Comparison of ENCODE assay signal across 36 cellular contexts in the genomic region with DNA sequence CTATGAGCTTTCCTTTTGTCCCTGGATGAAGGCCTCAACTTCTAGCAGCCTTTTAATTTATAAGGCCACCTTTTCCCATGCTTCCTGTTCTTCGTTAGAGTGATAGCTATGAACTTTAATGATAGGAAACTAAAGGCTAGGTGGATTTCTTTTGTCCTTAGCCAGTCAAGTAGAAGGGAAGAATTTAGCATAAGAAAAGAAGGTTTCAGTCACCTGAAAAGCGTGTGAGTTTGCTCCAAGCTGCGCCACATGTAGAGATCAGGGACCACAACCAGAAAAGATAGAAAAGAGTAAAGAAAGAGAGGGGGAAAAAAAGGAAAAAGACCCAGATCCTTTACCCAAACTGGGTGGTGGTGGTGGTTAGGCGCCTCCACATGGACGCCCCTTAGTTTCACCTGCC. TPM values are rescaled to one million over a fixed set of nuclear protein-coding genes. Genes with fewer than 3 reads are reported as not detected.
"Had no signal": no experiment of that assay in that cellular context is flagged by ENCODE, and none has a peak within 500 bp of the region (broad histone marks: within the 10 kb centered on the region; RNA-seq: fewer than 3 reads in every experiment).

No MANE protein-coding gene starts in this region.

- H3K4me1 ChIP-seq: ascending aorta, body of pancreas, breast epithelium, Peyer's patch, SJSA1 had no signal

- H3K4me3 ChIP-seq: ascending aorta, body of pancreas, breast epithelium, MG63, Peyer's patch, SJSA1 had no signal

- H3K27me3 ChIP-seq: ascending aorta, MG63, Peyer's patch, SJSA1 had no signal

- DNase-seq: activated CD4-positive, alpha-beta T cell treated with anti-CD3 and anti-CD28 coated beads for 36 hours; activated CD4-positive, alpha-beta T cell treated with anti-CD3 and anti-CD28 coated beads, Interleukin-2, amount 10 ng/mL, durations not matched to agents 7 days and 5 days; activated CD4-positive, alpha-beta T cell treated with anti-CD3 and anti-CD28 coated beads, Interleukin-2, amount 50 U/mL, for 48 hours; activated CD8-positive, alpha-beta T cell treated with anti-CD3 and anti-CD28 coated beads, Interleukin-2, amount 10 ng/mL, durations not matched to agents 7 days and 5 days; activated gamma-delta T cell; activated naive CD4-positive, alpha-beta T cell treated with Interleukin-2 at 50 U/mL for 16 hours; activated naive CD8-positive, alpha-beta T cell treated with anti-CD3 and anti-CD28 coated beads, Interleukin-2, amount 10 ng/mL, durations not matched to agents 7 days and 5 days; activated T-cell treated with anti-CD3 and anti-CD28 coated beads, Interleukin-2, amount 50 U/mL, for 24 hours; amygdala; body of pancreas; MG63; NCI-H1048; NCI-H1105 treated with DMSO at 0.1 percent for 48 hours; NCI-H1436; NCI-H1694; NCI-H1930; NCI-H2171; NCI-H510A; NCI-H526; NCI-H748 treated with DMSO at 0.1 percent for 48 hours; NK-92 treated with Interleukin-12 subunit alpha and Interleukin-12 subunit beta, amount 100 ng/mL, for 24 hours; PC-3; Peyer's patch; RPMI8226; SHP77 treated with DMSO at 0.1 percent for 48 hours; SK-N-SH had no signal

- H3K9me3 Mint-ChIP-seq: activated CD4-positive, alpha-beta T cell treated with anti-CD3 and anti-CD28 coated beads, Interleukin-2, amount 10 ng/mL, durations not matched to agents 7 days and 5 days; activated naive CD4-positive, alpha-beta T cell treated with anti-CD3 and anti-CD28 coated beads, Interleukin-2, amount 50 U/mL, for 24 hours; activated naive CD8-positive, alpha-beta T cell treated with anti-CD3 and anti-CD28 coated beads, Interleukin-2, amount 10 ng/mL, durations not matched to agents 7 days and 5 days; activated T-cell treated with anti-CD3 and anti-CD28 coated beads, Interleukin-2, amount 50 U/mL, for 24 hours; activated T-helper 2 cell treated with anti-CD3 and anti-CD28 coated beads, Interferon-gamma antibody, Interleukin-2, Interleukin-4, amounts not matched to agents 10 μg/mL and 5 μg/mL and 100 μg/mL, durations not matched to agents 14 hours and 24 hours and 36 hours; T-helper 1 cell treated with Interleukin-12 subunit alpha and Interleukin-12 subunit beta and Interleukin-4 antibody, amounts not matched to agents 30 μg/mL and 1 μg/mL, for 36 hours; T-helper 2 cell treated with Interferon-gamma antibody and Interleukin-4, amounts not matched to agents 5 μg/mL and 100 μg/mL, for 36 hours had no signal

- H3K9ac ChIP-seq: SK-N-SH had no signal

- H3K27ac ChIP-seq: ascending aorta, body of pancreas, breast epithelium, Peyer's patch, SJSA1 had no signal

- H3K27ac Mint-ChIP-seq: activated CD4-positive, alpha-beta T cell treated with anti-CD3 and anti-CD28 coated beads for 36 hours; activated CD4-positive, alpha-beta T cell treated with anti-CD3 and anti-CD28 coated beads, Interleukin-2, amount 10 ng/mL, durations not matched to agents 7 days and 5 days; activated CD8-positive, alpha-beta T cell treated with anti-CD3 and anti-CD28 coated beads, Interleukin-2, amount 10 ng/mL, durations not matched to agents 7 days and 5 days; activated naive CD4-positive, alpha-beta T cell treated with anti-CD3 and anti-CD28 coated beads, Interleukin-2, amount 50 U/mL, for 24 hours; activated naive CD8-positive, alpha-beta T cell treated with anti-CD3 and anti-CD28 coated beads, Interleukin-2, amount 10 ng/mL, durations not matched to agents 7 days and 5 days; activated T-cell treated with anti-CD3 and anti-CD28 coated beads, Interleukin-2, amount 50 U/mL, for 24 hours; activated T-helper 2 cell treated with anti-CD3 and anti-CD28 coated beads, Interferon-gamma antibody, Interleukin-2, Interleukin-4, amounts not matched to agents 10 μg/mL and 5 μg/mL and 100 μg/mL, durations not matched to agents 14 hours and 24 hours and 36 hours; T-helper 1 cell treated with Interleukin-12 subunit alpha and Interleukin-12 subunit beta and Interleukin-4 antibody, amounts not matched to agents 30 μg/mL and 1 μg/mL, for 36 hours; T-helper 2 cell treated with Interferon-gamma antibody and Interleukin-4, amounts not matched to agents 5 μg/mL and 100 μg/mL, for 36 hours had no signal

- H3K36me3 Mint-ChIP-seq: activated naive CD4-positive, alpha-beta T cell treated with anti-CD3 and anti-CD28 coated beads, Interleukin-2, amount 50 U/mL, for 24 hours; activated naive CD8-positive, alpha-beta T cell treated with anti-CD3 and anti-CD28 coated beads, Interleukin-2, amount 10 ng/mL, durations not matched to agents 7 days and 5 days had no signal

- H3K4me3 Mint-ChIP-seq: activated CD4-positive, alpha-beta T cell treated with anti-CD3 and anti-CD28 coated beads for 36 hours; activated CD4-positive, alpha-beta T cell treated with anti-CD3 and anti-CD28 coated beads, Interleukin-2, amount 10 ng/mL, durations not matched to agents 7 days and 5 days; activated CD8-positive, alpha-beta T cell treated with anti-CD3 and anti-CD28 coated beads, Interleukin-2, amount 10 ng/mL, durations not matched to agents 7 days and 5 days; activated naive CD4-positive, alpha-beta T cell treated with anti-CD3 and anti-CD28 coated beads, Interleukin-2, amount 50 U/mL, for 24 hours; activated naive CD8-positive, alpha-beta T cell treated with anti-CD3 and anti-CD28 coated beads, Interleukin-2, amount 10 ng/mL, durations not matched to agents 7 days and 5 days; activated T-cell treated with anti-CD3 and anti-CD28 coated beads, Interleukin-2, amount 50 U/mL, for 24 hours; T-helper 1 cell treated with Interleukin-12 subunit alpha and Interleukin-12 subunit beta and Interleukin-4 antibody, amounts not matched to agents 30 μg/mL and 1 μg/mL, for 36 hours; T-helper 2 cell treated with Interferon-gamma antibody and Interleukin-4, amounts not matched to agents 5 μg/mL and 100 μg/mL, for 36 hours had no signal

- H3K9me3 ChIP-seq: ascending aorta, body of pancreas, MG63, Peyer's patch, SJSA1, SK-N-SH had no signal

- H3K9me2 ChIP-seq: SK-N-SH had no signal

- H3K36me3 ChIP-seq: ascending aorta, breast epithelium, MG63, Peyer's patch, SJSA1 had no signal

- H3K27me3 Mint-ChIP-seq: activated CD4-positive, alpha-beta T cell treated with anti-CD3 and anti-CD28 coated beads for 36 hours; activated CD4-positive, alpha-beta T cell treated with anti-CD3 and anti-CD28 coated beads, Interleukin-2, amount 10 ng/mL, durations not matched to agents 7 days and 5 days; activated naive CD4-positive, alpha-beta T cell treated with anti-CD3 and anti-CD28 coated beads, Interleukin-2, amount 50 U/mL, for 24 hours; activated naive CD8-positive, alpha-beta T cell treated with anti-CD3 and anti-CD28 coated beads, Interleukin-2, amount 10 ng/mL, durations not matched to agents 7 days and 5 days had no signal

- FAIRE-seq: TTC549 had no signal

- H3K4me1 Mint-ChIP-seq: activated CD4-positive, alpha-beta T cell treated with anti-CD3 and anti-CD28 coated beads for 36 hours; activated CD4-positive, alpha-beta T cell treated with anti-CD3 and anti-CD28 coated beads, Interleukin-2, amount 10 ng/mL, durations not matched to agents 7 days and 5 days; activated naive CD4-positive, alpha-beta T cell treated with anti-CD3 and anti-CD28 coated beads, Interleukin-2, amount 50 U/mL, for 24 hours; activated naive CD8-positive, alpha-beta T cell treated with anti-CD3 and anti-CD28 coated beads, Interleukin-2, amount 10 ng/mL, durations not matched to agents 7 days and 5 days had no signal

- H3K4me2 ChIP-seq: SK-N-SH had no signal

RNA-seq across cellular contexts. Expression of gene LUZP4, which starts 28.6 kb away (rescaled TPM):
- total RNA-seq: activated CD4-positive, alpha-beta T cell treated with anti-CD3 and anti-CD28 coated beads for 36 hours; activated CD4-positive, alpha-beta T cell treated with anti-CD3 and anti-CD28 coated beads, Interleukin-2, amount 10 ng/mL, durations not matched to agents 7 days and 5 days; activated CD8-positive, alpha-beta T cell treated with anti-CD3 and anti-CD28 coated beads, Interleukin-2, amount 10 ng/mL, durations not matched to agents 7 days and 5 days; activated naive CD8-positive, alpha-beta T cell treated with anti-CD3 and anti-CD28 coated beads, Interleukin-2, amount 10 ng/mL, durations not matched to agents 7 days and 5 days; activated T-helper 2 cell treated with anti-CD3 and anti-CD28 coated beads, Interferon-gamma antibody, Interleukin-2, Interleukin-4, amounts not matched to agents 10 μg/mL and 5 μg/mL and 100 μg/mL, durations not matched to agents 14 hours and 24 hours and 36 hours; ascending aorta; body of pancreas; breast epithelium; cardiac septum; PC-3; Peyer's patch; SJSA1 had no signal
- polyA plus RNA-seq: adipose tissue, SK-N-SH had no signal
